8 cellular contexts compared by ENCODE assay signal in genomic region chr11:121367434-121367833, GRCh38.
DNase-seq lines count a peak whose midpoint lies in the region; ATAC-seq and TF ChIP-seq lines count a peak whose summit lies in the region.

No MANE protein-coding gene starts in this region.

- CTCF ChIA-PET in activated CD4-positive, alpha-beta memory T cell treated with anti-CD3 and anti-CD28 coated beads, Interleukin-2, amount 10 ng/mL, durations not matched to agents 7 days and 5 days (lab: Charles Lee), result interaction anchor here (0.8 to 1.5 kb wide), 7 partner anchors 10 to 224 kb away, joined by 3 read pairs; no protein-coding TSS in a partner anchor

- peaks cover 2% of the 10 kb centered on the region for H3K36me3 Mint-ChIP-seq in activated CD4-positive, alpha-beta memory T cell treated with anti-CD3 and anti-CD28 coated beads, Interleukin-2, amount 10 ng/mL, durations not matched to agents 7 days and 5 days (ENCODE audit: low read depth)

- H3K27ac Mint-ChIP-seq in activated CD4-positive, alpha-beta memory T cell treated with anti-CD3 and anti-CD28 coated beads, Interleukin-2, amount 10 ng/mL, durations not matched to agents 7 days and 5 days, result peak overlapping the region; percentile 65

- peaks cover 27% of the 10 kb centered on the region for H3K4me1 Mint-ChIP-seq in activated CD4-positive, alpha-beta memory T cell treated with anti-CD3 and anti-CD28 coated beads, Interleukin-2, amount 10 ng/mL, durations not matched to agents 7 days and 5 days

- H3K36me3 ChIP-seq in left lung (no peaks in the 10 kb centered on the region), MG63 (no peaks in the 10 kb centered on the region)

- no peak overlapping the region for H3K27ac ChIP-seq in left lung

- H3K9me3 Mint-ChIP-seq in activated CD4-positive, alpha-beta memory T cell treated with anti-CD3 and anti-CD28 coated beads, Interleukin-2, amount 10 ng/mL, durations not matched to agents 7 days and 5 days, result peaks cover 4% of the 10 kb centered on the region

- peak; percentile 82 for DNase-seq in GM12864 (ENCODE audit: low read depth)
- peak; percentile 31 for DNase-seq in activated CD4-positive, alpha-beta memory T cell treated with anti-CD3 and anti-CD28 coated beads, Interleukin-2, amount 10 ng/mL, durations not matched to agents 7 days and 5 days
- DNase-seq in left lung, result no peak
- no peak for DNase-seq in iPS-NIHi7 (ENCODE audit: extremely low spot score)
- DNase-seq in NK-92 treated with Interleukin-12 subunit alpha and Interleukin-12 subunit beta, amount 100 ng/mL, for 24 hours (lab: John Stamatoyannopoulos, UW), result no peak
- no peak for DNase-seq in MG63

- H3K27me3 Mint-ChIP-seq in activated CD4-positive, alpha-beta memory T cell treated with anti-CD3 and anti-CD28 coated beads, Interleukin-2, amount 10 ng/mL, durations not matched to agents 7 days and 5 days, result no peaks in the 10 kb centered on the region

- H3K4me3 ChIP-seq in GM12864 (ENCODE audit: low read depth, low read length) (no peak overlapping the region; the same call in 1 of the 2 replicates), left lung (no peak overlapping the region), MG63 (no peak overlapping the region)

- POLR2A ChIA-PET in activated CD4-positive, alpha-beta memory T cell treated with anti-CD3 and anti-CD28 coated beads, Interleukin-2, amount 10 ng/mL, durations not matched to agents 7 days and 5 days (lab: Charles Lee), result interaction anchor here (0.7 to 1.7 kb wide), 8 partner anchors 11 to 115 kb away, joined by 3 to 6 read pairs (median 4); no protein-coding TSS in a partner anchor

- ATAC-seq in GM19351 (IDR thresholded peaks at IDR 0.05; ENCODE audit: unreplicated experiment) (peak; percentile 95), HG03196 (IDR thresholded peaks at IDR 0.05; ENCODE audit: unreplicated experiment) (peak; percentile 90), left lung (peak; percentile 58)

- TF ChIP-seq CTCF in GM12864 (IDR thresholded peaks at IDR 0.05; ENCODE audit: low read depth, low read length, missing control alignments) (no peak), left lung (IDR thresholded peaks at IDR 0.05) (no peak)

- H3K4me3 Mint-ChIP-seq in activated CD4-positive, alpha-beta memory T cell treated with anti-CD3 and anti-CD28 coated beads, Interleukin-2, amount 10 ng/mL, durations not matched to agents 7 days and 5 days, result no peak overlapping the region

- H3K4me1 ChIP-seq in left lung, result peaks cover 0 to 15% of the 10 kb centered on the region in 2 donors

- intact Hi-C loops in left lung (cut with DNase I), result no loop called here

- H3K27me3 ChIP-seq in left lung (no peaks in the 10 kb centered on the region), MG63 (peaks cover 7% of the 10 kb centered on the region; the same call in 1 of the 2 replicates)

- H3K9me3 ChIP-seq in left lung, result no peaks in the 10 kb centered on the region
- no peaks in the 10 kb centered on the region for H3K9me3 ChIP-seq in MG63

Comparison
In these comparisons a context has a peak if more than half of its experiments do, and no peak if none do; other contexts are left out.
1. DNase-seq: peak in GM12864 (single experiment) and activated CD4-positive, alpha-beta memory T cell treated with anti-CD3 and anti-CD28 coated beads, Interleukin-2, amount 10 ng/mL, durations not matched to agents 7 days and 5 days (single experiment); none in left lung (0 of 2), iPS-NIHi7 (single experiment), NK-92 treated with Interleukin-12 subunit alpha and Interleukin-12 subunit beta, amount 100 ng/mL, for 24 hours (single experiment) and MG63 (single experiment).
2. Peak in every context shown above with its lines, with median percentiles within 50 percentile points of each other: ATAC-seq.